Comparison of ENCODE assay signal across 15 cellular contexts in genomic region chr11:119157088-119157487, GRCh38. TPM values are rescaled to one million over a fixed set of nuclear protein-coding genes. Genes with fewer than 3 reads are reported as not detected.
"Had no signal": no experiment of that assay in that cellular context is flagged by ENCODE, and none has a peak within 500 bp of the region (broad histone marks: within the 10 kb centered on the region; RNA-seq: fewer than 3 reads in every experiment).

No MANE protein-coding gene starts in this region.

- H3K4me3 ChIP-seq: esophagus muscularis mucosa had no signal

- ATAC-seq: activated CD4-positive, alpha-beta T cell treated with anti-CD3 and anti-CD28 coated beads for 36 hours; activated CD8-positive, alpha-beta T cell treated with anti-CD3 and anti-CD28 coated beads for 36 hours; left cardiac atrium; right cardiac atrium; stimulated activated memory B cell treated with anti-CD40 and anti-IgM and Interleukin-4, amounts not matched to agents 10 μg/mL and 1 μg/mL and 100 μg/mL, for 72 hours had no signal

- H3K9me3 ChIP-seq: esophagus muscularis mucosa had no signal

- H3K4me1 ChIP-seq: esophagus muscularis mucosa had no signal

- H3K27me3 ChIP-seq: esophagus muscularis mucosa had no signal

- DNase-seq: activated CD4-positive, alpha-beta T cell treated with anti-CD3 and anti-CD28 coated beads for 36 hours; activated CD8-positive, alpha-beta memory T cell treated with anti-CD3 and anti-CD28 coated beads, Interleukin-2, amount 50 U/mL, for 4 hours; activated CD8-positive, alpha-beta T cell treated with anti-CD3 and anti-CD28 coated beads for 36 hours; activated naive CD8-positive, alpha-beta T cell treated with anti-CD3 and anti-CD28 coated beads, Interleukin-2, amount 10 ng/mL, durations not matched to agents 7 days and 5 days; anterior cingulate cortex; dermis blood vessel endothelial cell; left cardiac atrium; naive B cell; right cardiac atrium had no signal

- H3K36me3 ChIP-seq: esophagus muscularis mucosa had no signal

- H3K27ac ChIP-seq: esophagus muscularis mucosa, VCaP had no signal

RNA-seq across cellular contexts. Expression of gene ABCG4, which starts 8.2 kb away (rescaled TPM):
- total RNA-seq: activated CD4-positive, alpha-beta T cell treated with anti-CD3 and anti-CD28 coated beads for 36 hours; activated CD8-positive, alpha-beta T cell treated with anti-CD3 and anti-CD28 coated beads for 36 hours; activated naive CD8-positive, alpha-beta T cell treated with anti-CD3 and anti-CD28 coated beads, Interleukin-2, amount 10 ng/mL, durations not matched to agents 7 days and 5 days; lung microvascular endothelial cell had no signal

RNA-seq across cellular contexts. Expression of gene NHERF4, which starts 28.2 kb away (rescaled TPM):
- total RNA-seq: cerebellum, dermis blood vessel endothelial cell, fibroblast of villous mesenchyme, lung microvascular endothelial cell had no signal
